18 cellular contexts compared by ENCODE assay signal in genomic region chr20:62568045-62568389, GRCh38.
DNase-seq lines count a peak whose midpoint lies in the region; ATAC-seq, FAIRE-seq and TF ChIP-seq lines count a peak whose summit lies in the region.
"Had no signal": no experiment of that assay in that cellular context is flagged by ENCODE, and none has a peak within 500 bp of the region (broad histone marks: within the 10 kb centered on the region; RNA-seq: fewer than 3 reads in every experiment).

No MANE protein-coding gene starts in this region.

- TF ChIP-seq CTCF in HepG2 (CRISPR knock-in tag; IDR thresholded peaks at IDR 0.05) (no peak), right lobe of liver (IDR thresholded peaks at IDR 0.05) (no peak), WTC11 (IDR thresholded peaks at IDR 0.05) (no peak), gastrocnemius medialis (IDR thresholded peaks at IDR 0.05 in 4 of 5, conservative IDR thresholded peaks at IDR 0.05 in 1 of 5) (no peak)

- CTCF ChIA-PET in HepG2 (lab: Yijun Ruan, JAX; ENCODE audit: low intra/inter-chr PET ratio, low total read pairs) (no interaction called here), WTC11 (lab: Charles Lee) (no interaction called here)

- no peaks in the 10 kb centered on the region; the same call in 1 of the 2 replicates for H4K20me1 ChIP-seq in HepG2 (ENCODE audit: insufficient read depth, low read length)

- H3K27me3 ChIP-seq in HepG2 (ENCODE audit: control insufficient read depth in 1 of 2, insufficient read depth in 2 of 2, low read length in 2 of 2), result peaks cover 28 to 86% of the 10 kb centered on the region in 2 experiments
- H3K27me3 ChIP-seq in right lobe of liver, result no peaks in the 10 kb centered on the region
- no peaks in the 10 kb centered on the region for H3K27me3 ChIP-seq in gastrocnemius medialis

- H2AFZ ChIP-seq in HepG2 (ENCODE audit: low read length), result no peak overlapping the region
- H2AFZ ChIP-seq: GM23338 had no signal

- 21% methylated on average over 8 of the region's 8 CpGs for WGBS in HepG2 (ENCODE audit: low lambda C conversion rate)
- WGBS in right lobe of liver (ENCODE audit: insufficient coverage, low coverage, low lambda C conversion rate, missing lambda C conversion rate), result no CpG with 5 or more reads among the region's 8 CpGs

- no peak overlapping the region for H3K4me2 ChIP-seq in HepG2 (ENCODE audit: low read depth, low read length)
- H3K4me2 ChIP-seq: GM23338 had no signal

- DNase-seq in HepG2 (ENCODE audit: low spot score) (no peak), right lobe of liver (no peak), WTC11 (ENCODE audit: low spot score) (no peak), gastrocnemius medialis (no peak), AML-193 (lab: John Stamatoyannopoulos, UW) (no peak), cerebellar cortex (ENCODE audit: low spot score) (no peak)
- DNase-seq: ACHN; CD4-positive, alpha-beta T cell; HCEC 1CT; HFFc6 had no signal

- H3K9me3 ChIP-seq in HepG2 (ENCODE audit: low read length), result no peaks in the 10 kb centered on the region
- no peaks in the 10 kb centered on the region for H3K9me3 ChIP-seq in right lobe of liver
- H3K9me3 ChIP-seq in gastrocnemius medialis, result no peaks in the 10 kb centered on the region
- H3K9me3 ChIP-seq: Caco-2 had no signal

- H3K36me3 ChIP-seq in HepG2 (replicated peaks in 1 of 2; ENCODE audit: control insufficient read depth in 1 of 2, insufficient read depth in 2 of 2, low read length in 2 of 2), result no peaks in the 10 kb centered on the region
- no peaks in the 10 kb centered on the region for H3K36me3 ChIP-seq in right lobe of liver
- H3K36me3 ChIP-seq in gastrocnemius medialis, result no peaks in the 10 kb centered on the region

- BruUV-seq in HepG2 (replicated peaks; lab: Mats Ljungman, UMichigan), result no TSS peak

- H3K4me3 ChIP-seq in HepG2 (replicated peaks in 1 of 3; ENCODE audit: insufficient read depth in 1 of 3, low read depth in 2 of 3, low read length in 3 of 3), result no peak overlapping the region
- H3K4me3 ChIP-seq in right lobe of liver, result no peak overlapping the region
- no peak overlapping the region for H3K4me3 ChIP-seq in gastrocnemius medialis
- H3K4me3 ChIP-seq: GM23338 had no signal

- TF ChIP-seq POLR2A in HepG2 (IDR thresholded peaks at IDR 0.05; ENCODE audit: insufficient read depth in 1 of 2, low read depth in 2 of 2, low read length in 2 of 2), result no peak
- no peak for TF ChIP-seq POLR2A in right lobe of liver (IDR thresholded peaks at IDR 0.05)
- no peak for TF ChIP-seq POLR2A in gastrocnemius medialis (IDR thresholded peaks at IDR 0.05)

- H3K9ac ChIP-seq in HepG2 (ENCODE audit: insufficient read depth, low read depth, low read length), result no peak overlapping the region

- peaks cover 3% of the 10 kb centered on the region for H3K27me3 Mint-ChIP-seq in WTC11 (ENCODE audit: low read depth)

- H3K27ac ChIP-seq in HepG2 (ENCODE audit: extremely low read length, insufficient read depth, low read length) (no peak overlapping the region), right lobe of liver (no peak overlapping the region), gastrocnemius medialis (peak overlapping the region; percentile 91 to 100 (median 98))
- H3K27ac ChIP-seq: C4-2B had no signal

- no peak for FAIRE-seq in HepG2 (lab: Jason Lieb, UNC)
- FAIRE-seq: D721Med, G401.6, GM12891, GM18507, H54 had no signal

- POLR2A ChIA-PET in HepG2 (lab: Yijun Ruan, JAX) (no interaction called here), WTC11 (lab: Charles Lee) (no interaction called here)

- H3K4me1 ChIP-seq in HepG2 (ENCODE audit: insufficient read depth, low read length) (no peaks in the 10 kb centered on the region), right lobe of liver (no peaks in the 10 kb centered on the region), gastrocnemius medialis (peaks cover 0 to 20% of the 10 kb centered on the region in 2 donors)
- H3K4me1 ChIP-seq: Caco-2 had no signal

- H3K4me1 Mint-ChIP-seq in WTC11, result 0 out of 2 replicates have a peak, but pooled peaks cover 3% of the 10 kb centered on the region

- no peak for TF ChIP-seq EP300 in HepG2 (IDR thresholded peaks at IDR 0.05; ENCODE audit: low read depth in 2 of 2, low read length in 2 of 2)
- no peak for TF ChIP-seq EP300 in HepG2 (CRISPR knock-in tag; IDR thresholded peaks at IDR 0.05; ENCODE audit: borderline replicate concordance)

- ATAC-seq in HepG2, result no peak
- ATAC-seq in right lobe of liver, result no peak
- no peak for ATAC-seq in WTC11
- ATAC-seq in gastrocnemius medialis, result peak in 1 of 2 donors; percentile 4
- ATAC-seq: GM23338 had no signal

- H3K27ac Mint-ChIP-seq in WTC11, result no peak overlapping the region
- H3K27ac Mint-ChIP-seq: CD4-positive, alpha-beta T cell; GM23338; HFFc6 had no signal

- no peaks in the 10 kb centered on the region for H3K79me2 ChIP-seq in HepG2 (ENCODE audit: insufficient read depth, low read length)

- intact Hi-C loops in HepG2 (cut with micrococcal nuclease; ENCODE audit: unreplicated experiment), result no loop called here
- intact Hi-C loops in right lobe of liver (cut with DNase I), result no loop called here
- intact Hi-C loops in gastrocnemius medialis (cut with DNase I; ENCODE audit: low total_unique reads), result no loop called here

- H3K36me3 Mint-ChIP-seq in WTC11, result peaks cover 3% of the 10 kb centered on the region

- TF ChIP-seq RAD21 in HepG2 (CRISPR knock-in tag; IDR thresholded peaks at IDR 0.05), result no peak

- H3K4me3 Mint-ChIP-seq in WTC11, result no peak overlapping the region
- H3K4me3 Mint-ChIP-seq: CD4-positive, alpha-beta T cell; GM23338; HFFc6 had no signal

- H3K9me3 Mint-ChIP-seq in WTC11, result peaks cover 6% of the 10 kb centered on the region
- H3K9me3 Mint-ChIP-seq: HFFc6 had no signal

- in situ Hi-C loops in HepG2 (cut with HindIII; ENCODE audit: extremely low pct_ligation_motif_present, low pct_unique_long_range_greater_than_20kb) (no loop called here), gastrocnemius medialis (cut with MboI; ENCODE audit: low sequenced_read_pairs in 4 of 4) (no loop called here)

TF ChIP-seq in HepG2, 621 proteins besides CTCF, POLR2A, EP300 and RAD21:
- TF ChIP-seq ZNF720 (CRISPR knock-in tag; IDR thresholded peaks at IDR 0.05) (no peak), ZNF768 (CRISPR knock-in tag; IDR thresholded peaks at IDR 0.05) (peak; percentile 96), HNRNPL (IDR thresholded peaks at IDR 0.05; ENCODE audit: low read depth, low read length) (peak; percentile 78; the same call in 1 of the 2 replicates), ZBTB3 (CRISPR knock-in tag; IDR thresholded peaks at IDR 0.05; ENCODE audit: borderline replicate concordance, low read depth) (no peak), ISL2 (CRISPR knock-in tag; IDR thresholded peaks at IDR 0.05) (no peak)

TF ChIP-seq in WTC11, 78 proteins besides CTCF, POLR2A, EP300 and RAD21:
- no peak for TF ChIP-seq ETV6 (CRISPR knock-in tag; IDR thresholded peaks at IDR 0.05)
- TF ChIP-seq JUN (CRISPR knock-in tag; IDR thresholded peaks at IDR 0.05), result 0 out of 2 replicates have a peak, but pooled peaks have one; percentile 31

Comparison
In these comparisons a context has a peak if more than half of its experiments do, and no peak if none do; other contexts are left out.
1. H3K27ac ChIP-seq: peak in gastrocnemius medialis (4 of 4); none in HepG2 (single experiment) and right lobe of liver (0 of 3).
2. Of the 50 proteins assayed by ChIP-seq in both HepG2 and WTC11: peak only in HepG2: none; only in WTC11: JUN; in both: none; in neither: 49.